Comparison of ENCODE assay signal across 8 cellular contexts in the genomic region with DNA sequence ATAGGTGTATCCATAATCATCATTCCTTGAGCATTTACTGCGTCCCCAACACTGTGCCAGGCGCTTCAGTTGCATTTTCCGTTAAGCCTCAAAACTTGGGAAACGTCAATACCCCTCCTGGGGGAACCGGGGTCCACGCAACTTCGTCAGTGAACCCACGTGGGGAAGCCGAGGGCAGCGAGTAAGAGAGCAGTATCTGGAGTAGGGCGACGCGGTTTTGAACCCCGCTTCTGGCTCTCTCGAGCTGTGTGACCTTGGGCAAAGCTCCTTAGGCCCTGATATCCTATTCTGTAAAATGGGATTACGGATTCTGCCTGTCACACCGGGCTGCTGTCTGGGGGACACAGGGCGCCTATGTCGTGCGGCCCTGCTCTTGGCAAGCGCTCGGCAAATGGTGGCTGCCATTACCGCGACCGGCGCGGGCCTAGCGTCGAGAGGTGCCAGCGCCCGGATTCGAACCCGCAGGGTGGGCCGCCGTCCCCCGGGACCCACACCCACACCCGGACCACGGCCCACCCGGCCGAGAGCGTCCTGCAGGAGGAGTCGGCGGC. TPM values are rescaled to one million over a fixed set of nuclear protein-coding genes. Genes with fewer than 3 reads are reported as not detected.
DNase-seq lines count a peak whose midpoint lies in the region; ATAC-seq and TF ChIP-seq lines count a peak whose summit lies in the region.

No MANE protein-coding gene starts in this region.

- peak overlapping the region; percentile 91 for H3K9ac ChIP-seq in HCT116 (ENCODE audit: low read length)
- peak overlapping the region; percentile 81 to 92 (median 88) for H3K9ac ChIP-seq in subcutaneous abdominal adipose tissue (ENCODE audit: low read length in 5 of 5)

- H3K9me2 ChIP-seq in HCT116 (ENCODE audit: insufficient read depth), result no peaks in the 10 kb centered on the region

- peak overlapping the region; percentile 58 for H3K27ac Mint-ChIP-seq in activated T-helper 1 cell treated with anti-CD3 and anti-CD28 coated beads, Interleukin-12 subunit alpha, Interleukin-12 subunit beta, Interleukin-2, Interleukin-4 antibody, amounts not matched to agents 30 ng/mL and 10 ng/mL and 1 ng/mL, durations not matched to agents 14 hours and 24 hours and 36 hours

- no peak for TF ChIP-seq RAD21 in HCT116 (IDR thresholded peaks at IDR 0.05; ENCODE audit: low read depth)

- H3K4me1 Mint-ChIP-seq in activated T-helper 1 cell treated with anti-CD3 and anti-CD28 coated beads, Interleukin-12 subunit alpha, Interleukin-12 subunit beta, Interleukin-2, Interleukin-4 antibody, amounts not matched to agents 30 ng/mL and 10 ng/mL and 1 ng/mL, durations not matched to agents 14 hours and 24 hours and 36 hours (ENCODE audit: low read depth), result peaks cover 70% of the 10 kb centered on the region

- peaks cover 36% of the 10 kb centered on the region for H3K36me3 Mint-ChIP-seq in activated T-helper 1 cell treated with anti-CD3 and anti-CD28 coated beads, Interleukin-12 subunit alpha, Interleukin-12 subunit beta, Interleukin-2, Interleukin-4 antibody, amounts not matched to agents 30 ng/mL and 10 ng/mL and 1 ng/mL, durations not matched to agents 14 hours and 24 hours and 36 hours (ENCODE audit: low read depth)

- TF ChIP-seq CTCF in HCT116 (IDR thresholded peaks at IDR 0.05 in 2 of 3, conservative IDR thresholded peaks at IDR 0.05 in 1 of 3; ENCODE audit: borderline replicate concordance in 1 of 3, insufficient read depth in 1 of 3, low read depth in 2 of 3, low read length in 2 of 3), result no peak

- peak overlapping the region; percentile 76 for H3K4me2 ChIP-seq in HCT116 (ENCODE audit: low read length)

- H3K79me2 ChIP-seq in HCT116 (ENCODE audit: insufficient read depth, low read length), result peaks cover 53% of the 10 kb centered on the region

- POLR2A ChIA-PET in HCT116 (lab: Charles Lee), result no interaction called here

- RAD21 ChIA-PET in HCT116 (lab: Charles Lee; ENCODE audit: low non-redundant PET in 1 of 2, low total read pairs in 2 of 2, uncharacterized antibody in 2 of 2, unreplicated experiment in 2 of 2), result interaction anchor here in 1 of 2 experiments (1.1 kb wide), 1 partner anchor 23 kb away, joined by 3 read pairs; no protein-coding TSS in a partner anchor

- H3K27me3 ChIP-seq in HCT116 (ENCODE audit: insufficient read depth, low read length) (no peaks in the 10 kb centered on the region), subcutaneous abdominal adipose tissue (ENCODE audit: control insufficient read depth in 5 of 5, insufficient read depth in 4 of 5, low read length in 5 of 5) (no peaks in the 10 kb centered on the region)

- no peaks in the 10 kb centered on the region for H3K9me3 ChIP-seq in HCT116 (ENCODE audit: control insufficient read depth in 1 of 2, insufficient read depth in 1 of 2, low read depth in 1 of 2, low read length in 2 of 2)
- no peaks in the 10 kb centered on the region for H3K9me3 ChIP-seq in iPS-18c (ENCODE audit: control insufficient read depth, insufficient read depth, low read length)
- no peaks in the 10 kb centered on the region for H3K9me3 ChIP-seq in subcutaneous abdominal adipose tissue (ENCODE audit: control insufficient read depth in 5 of 5, low read length in 5 of 5)

- peak; percentile 10 for DNase-seq in GM04504 (ENCODE audit: low read depth)
- no peak for DNase-seq in HCT116 (ENCODE audit: low read depth, low spot score)
- no peak for DNase-seq in activated T-helper 1 cell treated with anti-CD3 and anti-CD28 coated beads, Interleukin-12 subunit alpha, Interleukin-12 subunit beta, Interleukin-2, Interleukin-4 antibody, amounts not matched to agents 30 ng/mL and 10 ng/mL and 1 ng/mL, durations not matched to agents 14 hours and 24 hours and 36 hours (ENCODE audit: low spot score)
- DNase-seq in NCI-H2107 treated with DMSO at 0.1 percent for 48 hours (lab: John Stamatoyannopoulos, UW; ENCODE audit: unreplicated experiment), result no peak
- no peak for DNase-seq in middle frontal gyrus (ENCODE audit: extremely low spot score, low spot score)

- peak overlapping the region; percentile 85 for H3K27ac ChIP-seq in HCT116 (ENCODE audit: low read depth, low read length)
- peak overlapping the region; percentile 72 for H3K27ac ChIP-seq in subcutaneous abdominal adipose tissue (ENCODE audit: low read depth, low read length)

- H3K36me3 ChIP-seq in HCT116 (ENCODE audit: control insufficient read depth in 1 of 2, insufficient read depth in 2 of 2, low read length in 2 of 2), result peaks cover 29 to 43% of the 10 kb centered on the region in 2 experiments; a peak in 3 of 4 replicates
- H3K36me3 ChIP-seq in subcutaneous abdominal adipose tissue (ENCODE audit: control insufficient read depth in 5 of 5, insufficient read depth in 5 of 5, low read length in 5 of 5), result peaks cover 0 to 42% (median 40%) of the 10 kb centered on the region in 5 donors

- CTCF ChIA-PET in HCT116 (lab: Charles Lee), result interaction anchor here (1.6 to 1.8 kb wide), 2 partner anchors 25 to 128 kb away, joined by 5 to 7 read pairs; no protein-coding TSS in a partner anchor

- peak overlapping the region; percentile 92 to 94 for H3K4me3 ChIP-seq in HCT116 (replicated peaks in 1 of 2; ENCODE audit: low read depth in 1 of 2, low read length in 2 of 2)
- H3K4me3 ChIP-seq in iPS-18c (ENCODE audit: insufficient read depth, low read depth, low read length), result peak overlapping the region; percentile 95
- H3K4me3 ChIP-seq in subcutaneous abdominal adipose tissue (ENCODE audit: low read depth in 1 of 5, low read length in 5 of 5), result peak overlapping the region; percentile 86 to 92 (median 89)

- H3K27me3 Mint-ChIP-seq in activated T-helper 1 cell treated with anti-CD3 and anti-CD28 coated beads, Interleukin-12 subunit alpha, Interleukin-12 subunit beta, Interleukin-2, Interleukin-4 antibody, amounts not matched to agents 30 ng/mL and 10 ng/mL and 1 ng/mL, durations not matched to agents 14 hours and 24 hours and 36 hours (ENCODE audit: insufficient read depth), result peaks cover 5% of the 10 kb centered on the region

- peak overlapping the region; percentile 85 for H3K4me3 Mint-ChIP-seq in activated T-helper 1 cell treated with anti-CD3 and anti-CD28 coated beads, Interleukin-12 subunit alpha, Interleukin-12 subunit beta, Interleukin-2, Interleukin-4 antibody, amounts not matched to agents 30 ng/mL and 10 ng/mL and 1 ng/mL, durations not matched to agents 14 hours and 24 hours and 36 hours

- ATAC-seq in HCT116 (no peak), HG02588 (IDR thresholded peaks at IDR 0.05; ENCODE audit: unreplicated experiment) (no peak)

- H3K9me3 Mint-ChIP-seq in activated T-helper 1 cell treated with anti-CD3 and anti-CD28 coated beads, Interleukin-12 subunit alpha, Interleukin-12 subunit beta, Interleukin-2, Interleukin-4 antibody, amounts not matched to agents 30 ng/mL and 10 ng/mL and 1 ng/mL, durations not matched to agents 14 hours and 24 hours and 36 hours, result no peaks in the 10 kb centered on the region

- peaks cover 8% of the 10 kb centered on the region; the same call in 1 of the 2 replicates for H4K20me1 ChIP-seq in HCT116 (ENCODE audit: insufficient read depth)

- BruUV-seq in HCT116 (replicated peaks; lab: Mats Ljungman, UMichigan), result no TSS peak

- H2AFZ ChIP-seq in HCT116 (ENCODE audit: low read depth, low read length, poor library complexity, severe bottlenecking), result no peak overlapping the region

- H3K4me1 ChIP-seq in HCT116 (ENCODE audit: control insufficient read depth in 1 of 2, insufficient read depth in 2 of 2, low read length in 2 of 2) (peaks cover 9 to 25% of the 10 kb centered on the region in 2 experiments), subcutaneous abdominal adipose tissue (ENCODE audit: control insufficient read depth in 5 of 5, insufficient read depth in 5 of 5, low read length in 5 of 5) (peaks cover 9 to 60% (median 59%) of the 10 kb centered on the region in 5 donors)

- intact Hi-C loops in HCT116 (cut with micrococcal nuclease), result loop anchor here (2.0 kb wide), 1 partner anchor 59 kb away; no protein-coding TSS in a partner anchor
- intact Hi-C loops in activated T-helper 1 cell treated with anti-CD3 and anti-CD28 coated beads, Interleukin-12 subunit alpha, Interleukin-12 subunit beta, Interleukin-2, Interleukin-4 antibody, amounts not matched to agents 30 ng/mL and 10 ng/mL and 1 ng/mL, durations not matched to agents 14 hours and 24 hours and 36 hours (cut with micrococcal nuclease), result loop anchor here (1.0 to 10.0 kb wide), 8 partner anchors 37 to 1621 kb away; partner anchors contain the start of genes ABHD2, AP3S2, FANCI and HAPLN3

- TF ChIP-seq POLR2A in HCT116 (IDR thresholded peaks at IDR 0.05; ENCODE audit: borderline replicate concordance, extremely low read depth, insufficient read depth, insufficient read length), result no peak

TF ChIP-seq in HCT116, 20 proteins besides CTCF, POLR2A, EP300 and RAD21 (continues in another document):
- TF ChIP-seq POLR2AphosphoS5 (IDR thresholded peaks at IDR 0.05; ENCODE audit: low read depth, low read length), result no peak
- no peak for TF ChIP-seq SRF (IDR thresholded peaks at IDR 0.05; ENCODE audit: low read depth)
- TF ChIP-seq, protein P1, sequence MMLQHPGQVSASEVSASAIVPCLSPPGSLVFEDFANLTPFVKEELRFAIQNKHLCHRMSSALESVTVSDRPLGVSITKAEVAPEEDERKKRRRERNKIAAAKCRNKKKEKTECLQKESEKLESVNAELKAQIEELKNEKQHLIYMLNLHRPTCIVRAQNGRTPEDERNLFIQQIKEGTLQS (IDR thresholded peaks at IDR 0.05), result no peak
- no peak for TF ChIP-seq SP1 (IDR thresholded peaks at IDR 0.05; ENCODE audit: low read depth)

RNA-seq across cellular contexts. Expression of gene POLG, which starts 0.6 kb away (rescaled TPM):
- total RNA-seq in HCT116 (2021; ENCODE audit: unreplicated experiment), result 72.7 TPM
- 47.7 and 50.2 TPM in 2 replicates for polyA plus RNA-seq in HCT116 (2012)
- total RNA-seq in activated T-helper 1 cell treated with anti-CD3 and anti-CD28 coated beads, Interleukin-12 subunit alpha, Interleukin-12 subunit beta, Interleukin-2, Interleukin-4 antibody, amounts not matched to agents 30 ng/mL and 10 ng/mL and 1 ng/mL, durations not matched to agents 14 hours and 24 hours and 36 hours, result 116 and 134 TPM in 2 replicates
